ENCODE assay signal across 8 cellular contexts in genomic region chr6:16128759-16129622, GRCh38. TPM values are rescaled to one million over a fixed set of nuclear protein-coding genes. Genes with fewer than 3 reads are reported as not detected.
DNase-seq lines count a peak whose midpoint lies in the region; ATAC-seq, FAIRE-seq and TF ChIP-seq lines count a peak whose summit lies in the region.

Gene MYLIP, plus strand, starts transcription at chr6:16129086. Its CDS starts 237 bp downstream, at chr6:16129323.

- peak within 1 kb of the TSS; percentile 16 for H2AK5ac ChIP-seq in trophoblast cell (ENCODE audit: low read length)

- peak; percentile 39 to 100 for TF ChIP-seq EP300 in tibial nerve (IDR thresholded peaks at IDR 0.05)

- peak; percentile 74 to 87 (median 80) for TF ChIP-seq CTCF in tibial nerve (IDR thresholded peaks at IDR 0.05)

- peak within 1 kb of the TSS; percentile 69 for H2BK120ac ChIP-seq in trophoblast cell (ENCODE audit: insufficient read depth, low read length, poor library complexity)

- peaks cover 14% of the 10 kb centered on the region for H3K79me1 ChIP-seq in trophoblast cell (ENCODE audit: low read length)

- H3K14ac ChIP-seq in trophoblast cell (ENCODE audit: low read length), result peak within 1 kb of the TSS; percentile 85

- peaks cover 33% of the 10 kb centered on the region for H3K4me1 ChIP-seq in adipocyte (ENCODE audit: control insufficient read depth, insufficient read depth, low read length)
- H3K4me1 ChIP-seq in trophoblast cell (ENCODE audit: control insufficient read depth in 1 of 2, insufficient read depth in 2 of 2, low read length in 2 of 2), result peaks cover 0 to 2% of the 10 kb centered on the region in 2 experiments
- peaks cover 0 to 35% (median 28%) of the 10 kb centered on the region in 4 donors for H3K4me1 ChIP-seq in tibial nerve

- H3K9me3 ChIP-seq in adipocyte (ENCODE audit: control insufficient read depth, low read length) (no peaks in the 10 kb centered on the region), trophoblast cell (ENCODE audit: insufficient read depth, low read depth, low read length) (no peaks in the 10 kb centered on the region), tibial nerve (no peaks in the 10 kb centered on the region)

- peak; percentile 71 for ATAC-seq in HG02840 (IDR thresholded peaks at IDR 0.05; ENCODE audit: low FRiP score, unreplicated experiment)

- TF ChIP-seq POLR2A in GM12892 (IDR thresholded peaks at IDR 0.05; ENCODE audit: low read depth, low read length) (peak; percentile 99), tibial nerve (IDR thresholded peaks at IDR 0.05) (peak; percentile 96 to 100)

- peak within 1 kb of the TSS; percentile 95 for H3K18ac ChIP-seq in trophoblast cell (ENCODE audit: low read length)

- no CpG with 5 or more reads among the region's 95 CpGs for WGBS in trophoblast cell (ENCODE audit: extremely low coverage, insufficient coverage, insufficient read length)
- 1% methylated on average over 37 to 69 of the region's 95 CpGs for WGBS in tibial nerve, 2 donors

- H4K12ac ChIP-seq in trophoblast cell (ENCODE audit: low read depth, low read length), result peak within 1 kb of the TSS; percentile 5

- intact Hi-C loops in cardiac septum (cut with DNase I), result loop anchor here (2.0 to 5.0 kb wide), 3 partner anchors 53 to 438 kb away; no protein-coding TSS in a partner anchor

- H3K9ac ChIP-seq in adipocyte (ENCODE audit: low read length) (peak within 1 kb of the TSS; percentile 95), trophoblast cell (ENCODE audit: low read length) (peak within 1 kb of the TSS; percentile 98)

- H3K4me2 ChIP-seq in trophoblast cell (ENCODE audit: low read length), result peak within 1 kb of the TSS; percentile 85

- peak within 1 kb of the TSS; percentile 93 for H2BK5ac ChIP-seq in trophoblast cell (ENCODE audit: low read depth, low read length, poor library complexity)

- peak; percentile 86 for DNase-seq in GM12892 (ENCODE audit: insufficient read length)
- peak; percentile 94 for DNase-seq in NCI-H1436 (lab: John Stamatoyannopoulos, UW)
- peak; percentile 90 for DNase-seq in SW480 (ENCODE audit: low spot score)
- DNase-seq in adipocyte (ENCODE audit: low read depth), result peak; percentile 99
- peak; percentile 100 for DNase-seq in cardiac septum (ENCODE audit: low spot score)
- DNase-seq in trophoblast cell, result peak; percentile 94 to 97
- DNase-seq in tibial nerve (ENCODE audit: low spot score in 2 of 2), result peak; percentile 96 to 98

- H3K23ac ChIP-seq in trophoblast cell (ENCODE audit: low read length), result no peak within 1 kb of the TSS

- H3K4me3 ChIP-seq in adipocyte (ENCODE audit: low read length) (peak within 1 kb of the TSS; percentile 86), trophoblast cell (ENCODE audit: low read depth, low read length) (peak within 1 kb of the TSS; percentile 100), tibial nerve (peak within 1 kb of the TSS; percentile 80 to 98 (median 90))

- peak within 1 kb of the TSS; percentile 55 for H4K8ac ChIP-seq in trophoblast cell (ENCODE audit: low read depth, low read length)

- peaks cover 8% of the 10 kb centered on the region for H3K27me3 ChIP-seq in adipocyte (replicated peaks; ENCODE audit: control insufficient read depth, insufficient read depth, low read length)
- no peaks in the 10 kb centered on the region for H3K27me3 ChIP-seq in trophoblast cell (ENCODE audit: insufficient read depth, low read length)
- no peaks in the 10 kb centered on the region for H3K27me3 ChIP-seq in tibial nerve

- H2BK12ac ChIP-seq in trophoblast cell (ENCODE audit: low read length), result peak within 1 kb of the TSS; percentile 8

- H3K36me3 ChIP-seq in adipocyte (ENCODE audit: control insufficient read depth, insufficient read depth, low read length, severe bottlenecking) (peaks cover 14% of the 10 kb centered on the region), trophoblast cell (ENCODE audit: control insufficient read depth in 1 of 2, insufficient read depth in 2 of 2, low read length in 2 of 2) (peaks cover 0 to 3% of the 10 kb centered on the region in 2 experiments), tibial nerve (no peaks in the 10 kb centered on the region)

- peak within 1 kb of the TSS; percentile 72 for H3K27ac ChIP-seq in trophoblast cell (ENCODE audit: low read depth, low read length)
- peak within 1 kb of the TSS; percentile 87 to 99 (median 94) for H3K27ac ChIP-seq in tibial nerve

- peak; percentile 98 for FAIRE-seq in GM12892 (lab: Jason Lieb, UNC)

- peak within 1 kb of the TSS; percentile 57 for H2AFZ ChIP-seq in trophoblast cell (ENCODE audit: insufficient read depth, low read length, poor library complexity)

- peak within 1 kb of the TSS; percentile 71 for H4K91ac ChIP-seq in trophoblast cell (ENCODE audit: low read depth, low read length)

- H3K79me2 ChIP-seq in trophoblast cell (ENCODE audit: control insufficient read depth, insufficient read depth, low read length, poor library complexity), result peaks cover 15% of the 10 kb centered on the region

- peak within 1 kb of the TSS; percentile 99 for H3K4ac ChIP-seq in trophoblast cell (ENCODE audit: low read depth, low read length)

RNA-seq across cellular contexts. Expression of gene MYLIP, which starts in this region (rescaled TPM):
- polyA plus RNA-seq in GM12892 (2012; ENCODE audit: missing spikeins), result 20.0 TPM
- total RNA-seq in cardiac septum (17.6 TPM), tibial nerve (10 to 100 TPM; 23.4 to 43.3 (median 29.7) TPM)
- polyA plus RNA-seq in trophoblast cell (2013), result 29.7 and 30.4 TPM in 2 replicates

Comparison
In these comparisons a context has a peak if more than half of its experiments do, and no peak if none do; other contexts are left out.
1. Peak in every context shown above with its lines: DNase-seq, ATAC-seq, H3K4me3 ChIP-seq and H3K27ac ChIP-seq.